ENCODE assay signal across 20 cellular contexts in the genomic region with DNA sequence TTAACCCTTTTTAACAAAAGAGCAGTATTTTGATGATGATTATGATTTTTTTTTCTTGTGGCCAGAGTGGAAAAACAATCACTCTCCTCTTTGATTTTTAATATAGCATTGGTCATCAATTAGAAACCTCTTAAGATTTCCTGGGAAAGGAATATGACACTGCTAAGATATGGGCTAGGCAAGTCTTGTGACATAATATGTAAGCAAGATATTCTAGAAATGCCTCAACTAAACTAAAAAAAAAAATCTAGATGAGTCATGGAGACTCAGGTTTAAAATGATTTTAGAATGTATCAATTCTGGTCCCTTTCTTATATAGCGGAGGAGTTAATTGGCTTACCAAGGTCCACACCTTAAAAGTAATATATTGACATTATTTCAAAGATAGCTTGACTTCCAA.
"Had no signal": no experiment of that assay in that cellular context is flagged by ENCODE, and none has a peak within 500 bp of the region (broad histone marks: within the 10 kb centered on the region; RNA-seq: fewer than 3 reads in every experiment).

No MANE protein-coding gene starts in this region.

- H3K27ac ChIP-seq: coronary artery, left ventricle myocardium inferior, transverse colon, uterus had no signal

- FAIRE-seq: endometrium, frontal cortex had no signal

- H3K9me3 ChIP-seq: left ventricle myocardium inferior, transverse colon, uterus had no signal

- ATAC-seq: activated CD4-positive, alpha-beta T cell treated with anti-CD3 and anti-CD28 coated beads for 36 hours; WTC11 had no signal

- H3K27me3 Mint-ChIP-seq: activated CD4-positive, alpha-beta T cell treated with anti-CD3 and anti-CD28 coated beads for 36 hours; activated naive CD8-positive, alpha-beta T cell; central memory CD8-positive, alpha-beta T cell; stimulated activated naive CD8-positive, alpha-beta T cell treated with anti-CD3 and anti-CD28 coated beads, Interleukin-15, Interleukin-2, amounts not matched to agents 100 ng/mL and 50 ng/mL, for 24 hours had no signal

- H3K4me3 Mint-ChIP-seq: activated CD4-positive, alpha-beta T cell treated with anti-CD3 and anti-CD28 coated beads for 36 hours; activated naive CD8-positive, alpha-beta T cell; activated T-helper 1 cell treated with anti-CD3 and anti-CD28 coated beads, Interleukin-12 subunit alpha, Interleukin-12 subunit beta, Interleukin-2, Interleukin-4 antibody, amounts not matched to agents 30 ng/mL and 10 ng/mL and 1 ng/mL, durations not matched to agents 14 hours and 24 hours and 36 hours; brain; central memory CD8-positive, alpha-beta T cell; stimulated activated naive CD8-positive, alpha-beta T cell treated with anti-CD3 and anti-CD28 coated beads, Interleukin-15, Interleukin-2, amounts not matched to agents 100 ng/mL and 50 ng/mL, for 24 hours; T-helper 2 cell treated with Interferon-gamma antibody and Interleukin-4, amounts not matched to agents 5 μg/mL and 100 μg/mL, for 36 hours; WTC11 had no signal

- H3K36me3 ChIP-seq: left ventricle myocardium inferior, transverse colon, uterus had no signal

- H3K9me3 Mint-ChIP-seq: activated T-helper 1 cell treated with anti-CD3 and anti-CD28 coated beads, Interleukin-12 subunit alpha, Interleukin-12 subunit beta, Interleukin-2, Interleukin-4 antibody, amounts not matched to agents 30 ng/mL and 10 ng/mL and 1 ng/mL, durations not matched to agents 14 hours and 24 hours and 36 hours; brain; central memory CD8-positive, alpha-beta T cell; stimulated activated naive CD8-positive, alpha-beta T cell treated with anti-CD3 and anti-CD28 coated beads, Interleukin-15, Interleukin-2, amounts not matched to agents 100 ng/mL and 50 ng/mL, for 24 hours; T-helper 2 cell treated with Interferon-gamma antibody and Interleukin-4, amounts not matched to agents 5 μg/mL and 100 μg/mL, for 36 hours; WTC11 had no signal

- H3K36me3 Mint-ChIP-seq: activated naive CD8-positive, alpha-beta T cell; brain; WTC11 had no signal

- H3K27ac Mint-ChIP-seq: activated CD4-positive, alpha-beta T cell treated with anti-CD3 and anti-CD28 coated beads for 36 hours; activated naive CD8-positive, alpha-beta T cell; activated T-helper 1 cell treated with anti-CD3 and anti-CD28 coated beads, Interleukin-12 subunit alpha, Interleukin-12 subunit beta, Interleukin-2, Interleukin-4 antibody, amounts not matched to agents 30 ng/mL and 10 ng/mL and 1 ng/mL, durations not matched to agents 14 hours and 24 hours and 36 hours; brain; progenitor cell of endocrine pancreas; stimulated activated naive CD8-positive, alpha-beta T cell treated with anti-CD3 and anti-CD28 coated beads, Interleukin-15, Interleukin-2, amounts not matched to agents 100 ng/mL and 50 ng/mL, for 24 hours; T-helper 2 cell treated with Interferon-gamma antibody and Interleukin-4, amounts not matched to agents 5 μg/mL and 100 μg/mL, for 36 hours; WTC11 had no signal

- DNase-seq: activated CD4-positive, alpha-beta T cell treated with anti-CD3 and anti-CD28 coated beads for 36 hours; activated CD4-positive, alpha-beta T cell treated with anti-CD3 and anti-CD28 coated beads, Interleukin-2, amount 50 U/mL, for 48 hours; amygdala; left ventricle myocardium inferior; mammary epithelial cell; occipital lobe; stimulated activated CD4-positive, alpha-beta T cell treated with anti-CD3 and anti-CD28 coated beads, Interleukin-2, amount 100 ng/mL, for 24 hours; transverse colon; uterus had no signal

- H3K4me1 Mint-ChIP-seq: activated CD4-positive, alpha-beta T cell treated with anti-CD3 and anti-CD28 coated beads for 36 hours had no signal

- H3K4me3 ChIP-seq: coronary artery, left ventricle myocardium inferior, transverse colon, uterus had no signal

- H3K27me3 ChIP-seq: transverse colon, uterus had no signal
